ENCODE assay signal across 9 cellular contexts in the genomic region with DNA sequence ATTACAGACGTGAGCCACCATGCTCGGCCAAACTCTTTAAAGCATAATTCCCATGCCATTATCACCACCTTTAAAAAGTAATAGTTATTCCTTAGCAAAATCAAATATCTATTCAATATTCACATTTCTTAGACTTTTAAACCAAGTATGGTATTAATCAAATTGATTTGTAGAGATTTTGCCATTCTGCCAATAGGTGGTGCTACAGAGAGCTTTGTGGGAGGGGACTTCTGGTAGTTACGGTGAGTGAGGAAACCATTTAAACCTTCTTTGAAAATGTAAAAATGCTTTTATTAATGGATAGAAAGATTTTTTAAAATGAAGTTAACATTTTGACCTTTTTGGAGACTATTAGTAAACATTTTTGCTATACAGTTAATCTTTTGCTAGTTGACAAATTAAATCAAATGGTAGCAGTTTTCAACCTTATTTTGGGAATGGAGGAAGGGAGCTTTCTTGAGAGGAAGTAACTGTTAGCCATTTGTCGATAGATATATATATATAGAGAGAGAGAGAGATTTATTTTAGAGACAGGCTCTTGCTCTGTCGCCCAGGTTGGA. TPM values are rescaled to one million over a fixed set of nuclear protein-coding genes. Genes with fewer than 3 reads are reported as not detected.
DNase-seq lines count a peak whose midpoint lies in the region; ATAC-seq and TF ChIP-seq lines count a peak whose summit lies in the region.
"Had no signal": no experiment of that assay in that cellular context is flagged by ENCODE, and none has a peak within 500 bp of the region (broad histone marks: within the 10 kb centered on the region; RNA-seq: fewer than 3 reads in every experiment).

No MANE protein-coding gene starts in this region.

- no peak for TF ChIP-seq POLR2A in testis (IDR thresholded peaks at IDR 0.05)

- H3K36me3 ChIP-seq in cardiac muscle cell (peaks cover 58% of the 10 kb centered on the region), testis (ENCODE audit: low read depth, missing control alignments) (no peaks in the 10 kb centered on the region), right atrium auricular region (peaks cover 51% of the 10 kb centered on the region)

- H3K4me3 ChIP-seq in cardiac muscle cell = no peak overlapping the region
- H3K4me3 ChIP-seq in fibroblast of mammary gland (ENCODE audit: control insufficient read depth, low read depth, low read length) = no peak overlapping the region
- H3K4me3 ChIP-seq in testis = no peak overlapping the region
- no peak overlapping the region for H3K4me3 ChIP-seq in right atrium auricular region

- ATAC-seq in Right ventricle myocardium superior (ENCODE audit: poor library complexity) (no peak), HG02678 (IDR thresholded peaks at IDR 0.05; ENCODE audit: unreplicated experiment) (peak; percentile 50), SK-N-SH treated with all-trans-retinoic acid at 6 μM for 48 hours (peak; percentile 73; the same call in 2 of the 3 replicates)

- intact Hi-C loops in Right ventricle myocardium superior (cut with DNase I) = no loop called here
- intact Hi-C loops in testis (cut with DNase I; ENCODE audit: low total_unique reads) = no loop called here

- DNase-seq in cardiac muscle cell (ENCODE audit: low read depth in 1 of 2, low spot score in 1 of 2) (peak; percentile 30 to 36), Right ventricle myocardium superior (no peak), fibroblast of mammary gland (ENCODE audit: low read depth) (peak; percentile 63), testis (no peak), NCI-H1092 treated with DMSO at 0.1 percent for 48 hours (lab: John Stamatoyannopoulos, UW) (no peak), right atrium auricular region (ENCODE audit: low spot score) (no peak)

- TF ChIP-seq CTCF in cardiac muscle cell (IDR thresholded peaks at IDR 0.05; ENCODE audit: low read depth, low read length) = peak; percentile 40
- peak; percentile 64 for TF ChIP-seq CTCF in fibroblast of mammary gland (conservative IDR thresholded peaks at IDR 0.05; ENCODE audit: control insufficient read depth, insufficient read depth, low read depth, low read length)
- peak in 2 of 3 experiments; percentile 9 to 49 for TF ChIP-seq CTCF in testis (IDR thresholded peaks at IDR 0.05)
- TF ChIP-seq CTCF in right atrium auricular region (IDR thresholded peaks at IDR 0.05) = peak in 1 of 2 donors; percentile 58

- no peaks in the 10 kb centered on the region for H3K9me3 ChIP-seq in cardiac muscle cell (ENCODE audit: low read depth)
- no peaks in the 10 kb centered on the region for H3K9me3 ChIP-seq in testis
- no peaks in the 10 kb centered on the region for H3K9me3 ChIP-seq in right atrium auricular region

- no peaks in the 10 kb centered on the region for H3K27me3 ChIP-seq in cardiac muscle cell
- H3K27me3 ChIP-seq in testis = no peaks in the 10 kb centered on the region
- H3K27me3 ChIP-seq in right atrium auricular region = no peaks in the 10 kb centered on the region

- WGBS in testis, 2 donors = 77 to 78% methylated on average over 5 of the region's 5 CpGs

- H3K4me1 ChIP-seq in cardiac muscle cell (ENCODE audit: low read depth) (no peaks in the 10 kb centered on the region), testis (no peaks in the 10 kb centered on the region), right atrium auricular region (no peaks in the 10 kb centered on the region)

- H3K27ac ChIP-seq in cardiac muscle cell = no peak overlapping the region
- no peak overlapping the region for H3K27ac ChIP-seq in testis
- no peak overlapping the region for H3K27ac ChIP-seq in right atrium auricular region
- H3K27ac ChIP-seq: epithelial cell of prostate had no signal

TF ChIP-seq in SK-N-SH treated with all-trans-retinoic acid at 6 μM for 48 hours, 23 proteins besides CTCF, POLR2A, EP300 and RAD21:
- TF ChIP-seq, protein P1, sequence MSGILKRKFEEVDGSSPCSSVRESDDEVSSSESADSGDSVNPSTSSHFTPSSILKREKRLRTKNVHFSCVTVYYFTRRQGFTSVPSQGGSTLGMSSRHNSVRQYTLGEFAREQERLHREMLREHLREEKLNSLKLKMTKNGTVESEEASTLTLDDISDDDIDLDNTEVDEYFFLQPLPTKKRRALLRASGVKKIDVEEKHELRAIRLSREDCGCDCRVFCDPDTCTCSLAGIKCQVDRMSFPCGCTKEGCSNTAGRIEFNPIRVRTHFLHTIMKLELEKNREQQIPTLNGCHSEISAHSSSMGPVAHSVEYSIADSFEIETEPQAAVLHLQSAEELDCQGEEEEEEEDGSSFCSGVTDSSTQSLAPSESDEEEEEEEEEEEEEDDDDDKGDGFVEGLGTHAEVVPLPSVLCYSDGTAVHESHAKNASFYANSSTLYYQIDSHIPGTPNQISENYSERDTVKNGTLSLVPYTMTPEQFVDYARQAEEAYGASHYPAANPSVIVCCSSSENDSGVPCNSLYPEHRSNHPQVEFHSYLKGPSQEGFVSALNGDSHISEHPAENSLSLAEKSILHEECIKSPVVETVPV (CRISPR knock-in tag; IDR thresholded peaks at IDR 0.05) = no peak
- no peak for TF ChIP-seq PPARA (CRISPR knock-in tag; IDR thresholded peaks at IDR 0.05; ENCODE audit: borderline replicate concordance)

RNA-seq across cellular contexts. Expression of a gene that starts 19.3 kb away (rescaled TPM):
- total RNA-seq in cardiac muscle cell (71.7 and 81.4 TPM in 2 replicates), Right ventricle myocardium superior (82.4 TPM), testis (10 to 100 TPM; 62.0 to 62.9 TPM), right atrium auricular region (10 to 100 TPM; 44.2 to 71.3 TPM)
- polyA plus RNA-seq in cardiac muscle cell (89.9 and 91.4 TPM in 2 replicates), testis (ENCODE audit: insufficient read depth, low read depth, low replicate concordance) (57.6 TPM)

RNA-seq across cellular contexts. Expression of a gene that starts 23.6 kb away (rescaled TPM):
- total RNA-seq in cardiac muscle cell (27.7 and 29.7 TPM in 2 replicates), Right ventricle myocardium superior (19.9 TPM), testis (10 to 100 TPM; 22.0 to 23.1 TPM), right atrium auricular region (10 to 100 TPM; 14.4 to 20.3 TPM)
- polyA plus RNA-seq in cardiac muscle cell (12.4 and 15.5 TPM in 2 replicates), testis (ENCODE audit: insufficient read depth, low read depth, low replicate concordance) (28.7 TPM)

Comparison
In these comparisons a context has a peak if more than half of its experiments do, and no peak if none do; other contexts are left out.
1. DNase-seq: peak in cardiac muscle cell (2 of 2) and fibroblast of mammary gland (single experiment); none in Right ventricle myocardium superior (single experiment), testis (single experiment), NCI-H1092 treated with DMSO at 0.1 percent for 48 hours (single experiment) and right atrium auricular region (single experiment).